In the genomic region with DNA sequence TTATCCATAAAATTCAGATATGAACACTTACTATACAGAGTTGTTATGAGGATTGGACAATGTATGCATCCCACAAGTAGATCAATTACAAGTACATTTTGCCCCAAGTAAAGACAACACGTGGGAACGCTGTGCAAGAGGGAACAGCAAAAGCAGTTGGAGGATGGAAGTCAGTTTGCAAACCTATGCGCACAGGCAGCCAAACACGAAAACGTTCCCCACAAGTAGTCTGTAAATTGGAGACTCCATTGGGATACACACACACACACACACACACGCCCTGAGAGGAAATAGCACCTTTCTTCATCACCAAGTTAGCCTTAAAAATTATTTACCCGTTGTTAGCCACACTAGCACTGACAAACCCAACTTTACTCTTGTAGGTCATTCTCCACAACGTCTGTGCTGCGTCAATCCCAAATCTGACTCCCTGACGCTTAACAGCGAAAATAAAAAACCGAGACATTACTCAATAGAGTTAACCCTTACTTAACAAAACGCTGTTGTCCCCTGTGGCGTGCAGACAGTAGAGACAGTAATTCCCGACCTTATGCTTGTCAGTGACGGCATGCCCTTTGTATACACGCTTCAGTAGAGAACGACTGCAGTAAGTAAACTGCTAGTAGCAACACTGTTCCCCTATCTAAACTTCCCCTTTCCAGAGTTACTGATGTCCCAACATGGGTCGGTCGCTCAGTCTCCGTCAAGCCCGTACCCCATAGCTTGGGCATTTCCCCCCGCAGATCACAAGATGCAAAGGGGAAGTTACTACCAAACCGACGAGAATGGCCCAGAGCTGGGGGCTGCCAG, we compare ENCODE assay signal across 1 cellular context.
TF ChIP-seq lines count a peak whose summit lies in the region.

No MANE protein-coding gene starts in this region.

TF ChIP-seq in K562, 482 proteins besides CTCF, POLR2A, EP300 and RAD21 (continued from another document):
- 0 out of 2 replicates have a peak, but pooled peaks have one; percentile 24 for TF ChIP-seq ZBTB5 (IDR thresholded peaks at IDR 0.05)
- TF ChIP-seq JUNB (CRISPR knock-in tag; conservative IDR thresholded peaks at IDR 0.05), result no peak
- TF ChIP-seq, protein P1, sequence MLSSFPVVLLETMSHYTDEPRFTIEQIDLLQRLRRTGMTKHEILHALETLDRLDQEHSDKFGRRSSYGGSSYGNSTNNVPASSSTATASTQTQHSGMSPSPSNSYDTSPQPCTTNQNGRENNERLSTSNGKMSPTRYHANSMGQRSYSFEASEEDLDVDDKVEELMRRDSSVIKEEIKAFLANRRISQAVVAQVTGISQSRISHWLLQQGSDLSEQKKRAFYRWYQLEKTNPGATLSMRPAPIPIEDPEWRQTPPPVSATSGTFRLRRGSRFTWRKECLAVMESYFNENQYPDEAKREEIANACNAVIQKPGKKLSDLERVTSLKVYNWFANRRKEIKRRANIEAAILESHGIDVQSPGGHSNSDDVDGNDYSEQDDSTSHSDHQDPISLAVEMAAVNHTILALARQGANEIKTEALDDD (IDR thresholded peaks at IDR 0.05), result peak; percentile 86
- 0 out of 3 replicates have a peak, but pooled peaks of 1 of the 2 experiments have one; percentile 8 for TF ChIP-seq CBX3 (IDR thresholded peaks at IDR 0.05; ENCODE audit: borderline replicate concordance in 1 of 2, low read length in 2 of 2)
- TF ChIP-seq MIER1 (IDR thresholded peaks at IDR 0.05; ENCODE audit: low read depth), result 0 out of 2 replicates have a peak, but pooled peaks have one; percentile 47
- TF ChIP-seq FOSL1 (tag; conservative IDR thresholded peaks at IDR 0.05), result peak; percentile 20; the same call in 1 of the 2 replicates
- 0 out of 2 replicates have a peak, but pooled peaks have one; percentile 46 for TF ChIP-seq ZNF3 (CRISPR knock-in tag; IDR thresholded peaks at IDR 0.05)
- peak; percentile 11; the same call in 1 of the 2 replicates for TF ChIP-seq NBN (IDR thresholded peaks at IDR 0.05; ENCODE audit: low read depth)
- TF ChIP-seq HCFC1 (IDR thresholded peaks at IDR 0.05; ENCODE audit: low read depth, low read length), result no peak
- TF ChIP-seq CCNT2 (IDR thresholded peaks at IDR 0.05; ENCODE audit: borderline replicate concordance, extremely low read depth, insufficient read length, low read depth, low read length), result no peak
- peak; percentile 69 for TF ChIP-seq CEBPB (tag; IDR thresholded peaks at IDR 0.05)
- TF ChIP-seq CEBPG (CRISPR knock-in tag; IDR thresholded peaks at IDR 0.05), result no peak
- TF ChIP-seq CEBPG (tag; conservative IDR thresholded peaks at IDR 0.05 in 1 of 2, IDR thresholded peaks at IDR 0.05 in 1 of 2), result peak in 1 of 2 experiments; percentile 61; a peak in 2 of 4 replicates
- 0 out of 2 replicates have a peak, but pooled peaks have one; percentile 45 for TF ChIP-seq HLTF (IDR thresholded peaks at IDR 0.05)
- TF ChIP-seq LARP7 (IDR thresholded peaks at IDR 0.05), result 0 out of 2 replicates have a peak, but pooled peaks have one; percentile 25
- TF ChIP-seq ETV1 (tag; conservative IDR thresholded peaks at IDR 0.05; ENCODE audit: low read depth), result 0 out of 2 replicates have a peak, but pooled peaks have one; percentile 12
- peak; percentile 60; the same call in 1 of the 2 replicates for TF ChIP-seq FOXK1 (CRISPR knock-in tag; IDR thresholded peaks at IDR 0.05; ENCODE audit: borderline replicate concordance)
- TF ChIP-seq CREM (IDR thresholded peaks at IDR 0.05; ENCODE audit: low read depth), result peak; percentile 18
- TF ChIP-seq ZNF696 (CRISPR knock-in tag; conservative IDR thresholded peaks at IDR 0.05), result no peak
- 0 out of 2 replicates have a peak, but pooled peaks have one; percentile 56 for TF ChIP-seq ZBTB26 (CRISPR knock-in tag; IDR thresholded peaks at IDR 0.05)
- 0 out of 2 replicates have a peak, but pooled peaks have one; percentile 11 for TF ChIP-seq ZBTB43 (CRISPR knock-in tag; IDR thresholded peaks at IDR 0.05)
- TF ChIP-seq ZBTB17 (CRISPR knock-in tag; IDR thresholded peaks at IDR 0.05), result no peak
- TF ChIP-seq FOXK2 (conservative IDR thresholded peaks at IDR 0.05 in 1 of 2, IDR thresholded peaks at IDR 0.05 in 1 of 2; ENCODE audit: low read depth in 2 of 2), result peak; percentile 46 to 81; a peak in 1 of 4 replicates
- 0 out of 2 replicates have a peak, but pooled peaks have one; percentile 12 for TF ChIP-seq HDAC2 (IDR thresholded peaks at IDR 0.05)
